15 cellular contexts compared by ENCODE assay signal in the genomic region with DNA sequence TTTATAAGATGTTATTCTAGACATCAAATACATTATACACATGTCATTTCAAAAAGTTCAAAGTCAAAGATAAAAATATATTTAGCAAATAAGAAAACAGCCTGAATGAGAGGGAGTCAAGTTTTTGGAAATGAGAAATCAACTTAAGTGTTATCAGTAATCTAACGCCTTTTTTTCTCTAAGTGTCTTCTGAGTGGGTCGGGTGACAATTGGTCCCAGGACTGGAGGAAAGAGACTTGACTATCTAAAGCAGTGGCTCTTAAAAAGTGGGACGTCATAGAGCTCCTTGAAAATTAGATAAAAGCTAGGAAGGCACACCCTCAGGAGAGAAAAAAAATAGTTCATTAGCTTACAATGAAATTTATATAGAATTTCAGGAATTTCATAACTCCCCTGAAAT.
DNase-seq lines count a peak whose midpoint lies in the region; ATAC-seq, FAIRE-seq and TF ChIP-seq lines count a peak whose summit lies in the region.
"Had no signal": no experiment of that assay in that cellular context is flagged by ENCODE, and none has a peak within 500 bp of the region (broad histone marks: within the 10 kb centered on the region; RNA-seq: fewer than 3 reads in every experiment).

No MANE protein-coding gene starts in this region.

- H3K4me3 Mint-ChIP-seq in CD4-positive, alpha-beta memory T cell: peak overlapping the region in 6 of 8 donors; percentile 23 to 67 (median 38)
- H3K4me3 Mint-ChIP-seq in activated naive CD8-positive, alpha-beta T cell treated with anti-CD3 and anti-CD28 coated beads, Interleukin-2, amount 50 U/mL, for 24 hours: peak overlapping the region; percentile 30
- peak overlapping the region in 8 of 10 donors; percentile 13 to 64 (median 38) for H3K4me3 Mint-ChIP-seq in naive thymus-derived CD8-positive, alpha-beta T cell
- H3K4me3 Mint-ChIP-seq: activated naive CD4-positive, alpha-beta T cell treated with anti-CD3 and anti-CD28 coated beads, Interleukin-2, amount 10 ng/mL, durations not matched to agents 7 days and 5 days; GM23338 had no signal

- no peaks in the 10 kb centered on the region for H3K36me3 ChIP-seq in CD4-positive, alpha-beta memory T cell (ENCODE audit: insufficient read depth, low read length)
- H3K36me3 ChIP-seq in esophagus muscularis mucosa: no peaks in the 10 kb centered on the region
- H3K36me3 ChIP-seq: spleen had no signal

- H3K27me3 ChIP-seq in CD4-positive, alpha-beta memory T cell (ENCODE audit: insufficient read depth, low read length): no peaks in the 10 kb centered on the region
- H3K27me3 ChIP-seq in esophagus muscularis mucosa: no peaks in the 10 kb centered on the region
- H3K27me3 ChIP-seq: spleen had no signal

- FAIRE-seq in H54 (lab: Jason Lieb, UNC): no peak

- ATAC-seq in activated naive CD8-positive, alpha-beta T cell treated with anti-CD3 and anti-CD28 coated beads, Interleukin-2, amount 50 U/mL, for 24 hours: no peak
- ATAC-seq in naive thymus-derived CD8-positive, alpha-beta T cell: no peak
- ATAC-seq: GM23338, left colon had no signal

- H3K4me3 ChIP-seq in CD4-positive, alpha-beta memory T cell (ENCODE audit: low read length in 2 of 2): no peak overlapping the region
- no peak overlapping the region for H3K4me3 ChIP-seq in esophagus muscularis mucosa
- H3K4me3 ChIP-seq: GM23338, spleen had no signal

- POLR2A ChIA-PET in CD4-positive, alpha-beta memory T cell (lab: Charles Lee; ENCODE audit: partially characterized antibody): no interaction called here
- POLR2A ChIA-PET in naive thymus-derived CD8-positive, alpha-beta T cell (lab: Charles Lee): no interaction called here

- CTCF ChIA-PET in CD4-positive, alpha-beta memory T cell (lab: Charles Lee; ENCODE audit: partially characterized antibody): interaction anchor here (1.1 kb wide), 1 partner anchor 10 kb away, joined by 3 read pairs; no protein-coding TSS in a partner anchor

- peaks cover 9% of the 10 kb centered on the region for H3K4me1 ChIP-seq in CD4-positive, alpha-beta memory T cell (ENCODE audit: insufficient read depth, low read length)
- H3K4me1 ChIP-seq in esophagus muscularis mucosa: peaks cover 0 to 9% (median 6%) of the 10 kb centered on the region in 4 donors

- no peaks in the 10 kb centered on the region for H3K27me3 Mint-ChIP-seq in CD4-positive, alpha-beta memory T cell
- H3K27me3 Mint-ChIP-seq in activated naive CD8-positive, alpha-beta T cell treated with anti-CD3 and anti-CD28 coated beads, Interleukin-2, amount 50 U/mL, for 24 hours: no peaks in the 10 kb centered on the region
- H3K27me3 Mint-ChIP-seq in naive thymus-derived CD8-positive, alpha-beta T cell: peaks cover 0 to 5% (median 0%) of the 10 kb centered on the region in 5 donors
- H3K27me3 Mint-ChIP-seq: activated naive CD4-positive, alpha-beta T cell treated with anti-CD3 and anti-CD28 coated beads, Interleukin-2, amount 10 ng/mL, durations not matched to agents 7 days and 5 days had no signal

- no peak for DNase-seq in CD4-positive, alpha-beta memory T cell
- no peak for DNase-seq in activated naive CD8-positive, alpha-beta T cell treated with anti-CD3 and anti-CD28 coated beads, Interleukin-2, amount 50 U/mL, for 24 hours
- DNase-seq in naive thymus-derived CD8-positive, alpha-beta T cell: no peak
- DNase-seq in esophagus muscularis mucosa (ENCODE audit: extremely low spot score) (no peak), AML-193 (lab: John Stamatoyannopoulos, UW) (no peak), H54 (ENCODE audit: insufficient read length, low spot score) (no peak), C1 segment of cervical spinal cord (lab: John Stamatoyannopoulos, UW) (no peak)
- DNase-seq: activated naive CD4-positive, alpha-beta T cell treated with anti-CD3 and anti-CD28 coated beads, Interleukin-2, amount 10 ng/mL, durations not matched to agents 7 days and 5 days; effector CD4-positive, alpha-beta T cell; left colon; NCI-H1694; posterior cingulate gyrus; spleen had no signal

- H3K9me3 ChIP-seq in CD4-positive, alpha-beta memory T cell (ENCODE audit: control insufficient read depth in 1 of 2, low read length in 2 of 2): no peaks in the 10 kb centered on the region
- no peaks in the 10 kb centered on the region for H3K9me3 ChIP-seq in esophagus muscularis mucosa
- H3K9me3 ChIP-seq: spleen had no signal

- peaks cover 12 to 33% (median 25%) of the 10 kb centered on the region in 4 donors for H3K4me1 Mint-ChIP-seq in CD4-positive, alpha-beta memory T cell
- peaks cover 51% of the 10 kb centered on the region for H3K4me1 Mint-ChIP-seq in activated naive CD8-positive, alpha-beta T cell treated with anti-CD3 and anti-CD28 coated beads, Interleukin-2, amount 50 U/mL, for 24 hours
- peaks cover 11 to 54% (median 35%) of the 10 kb centered on the region in 4 donors for H3K4me1 Mint-ChIP-seq in naive thymus-derived CD8-positive, alpha-beta T cell

- TF ChIP-seq RAD21 in Ishikawa (IDR thresholded peaks at IDR 0.05; ENCODE audit: low read depth): no peak

- no peak for TF ChIP-seq POLR2A in esophagus muscularis mucosa (IDR thresholded peaks at IDR 0.05; ENCODE audit: low read depth)
- TF ChIP-seq POLR2A in H54 (IDR thresholded peaks at IDR 0.05; ENCODE audit: low read depth, low read length): no peak

- H3K9me3 Mint-ChIP-seq in CD4-positive, alpha-beta memory T cell: peaks cover 0 to 5% (median 0%) of the 10 kb centered on the region in 8 donors
- peaks cover 8% of the 10 kb centered on the region for H3K9me3 Mint-ChIP-seq in activated naive CD8-positive, alpha-beta T cell treated with anti-CD3 and anti-CD28 coated beads, Interleukin-2, amount 50 U/mL, for 24 hours
- H3K9me3 Mint-ChIP-seq in naive thymus-derived CD8-positive, alpha-beta T cell: peaks cover 0 to 8% (median 0%) of the 10 kb centered on the region in 9 donors
- H3K9me3 Mint-ChIP-seq: GM23338 had no signal

- no peak for TF ChIP-seq CTCF in esophagus muscularis mucosa (IDR thresholded peaks at IDR 0.05)

- H3K27ac ChIP-seq in CD4-positive, alpha-beta memory T cell (ENCODE audit: low read depth, low read length): no peak overlapping the region
- H3K27ac ChIP-seq in esophagus muscularis mucosa (replicated peaks in 1 of 4): no peak overlapping the region

- TF ChIP-seq EP300 in Ishikawa (IDR thresholded peaks at IDR 0.05; ENCODE audit: borderline replicate concordance) (no peak), esophagus muscularis mucosa (IDR thresholded peaks at IDR 0.05) (no peak)

- intact Hi-C loops in CD4-positive, alpha-beta memory T cell (cut with micrococcal nuclease): loop anchor here (5.0 kb wide), 1 partner anchor 195 kb away; the partner anchor contains the start of gene IKZF2
- intact Hi-C loops in esophagus muscularis mucosa (cut with DNase I): no loop called here

- H3K27ac Mint-ChIP-seq in CD4-positive, alpha-beta memory T cell: peak overlapping the region in 6 of 7 donors; percentile 7 to 68 (median 34)
- H3K27ac Mint-ChIP-seq in activated naive CD8-positive, alpha-beta T cell treated with anti-CD3 and anti-CD28 coated beads, Interleukin-2, amount 50 U/mL, for 24 hours: no peak overlapping the region
- H3K27ac Mint-ChIP-seq in naive thymus-derived CD8-positive, alpha-beta T cell: peak overlapping the region in 2 of 10 donors; percentile 7 to 56
- H3K27ac Mint-ChIP-seq: activated naive CD4-positive, alpha-beta T cell treated with anti-CD3 and anti-CD28 coated beads, Interleukin-2, amount 10 ng/mL, durations not matched to agents 7 days and 5 days; GM23338 had no signal

- 83% methylated on average over 3 of the region's 3 CpGs for WGBS in esophagus muscularis mucosa

- H3K36me3 Mint-ChIP-seq in CD4-positive, alpha-beta memory T cell: no peaks in the 10 kb centered on the region
- H3K36me3 Mint-ChIP-seq in activated naive CD8-positive, alpha-beta T cell treated with anti-CD3 and anti-CD28 coated beads, Interleukin-2, amount 50 U/mL, for 24 hours (ENCODE audit: low read depth): no peaks in the 10 kb centered on the region
- H3K36me3 Mint-ChIP-seq in naive thymus-derived CD8-positive, alpha-beta T cell: peaks cover 0 to 3% (median 2%) of the 10 kb centered on the region in 3 donors
- H3K36me3 Mint-ChIP-seq: activated naive CD4-positive, alpha-beta T cell treated with anti-CD3 and anti-CD28 coated beads, Interleukin-2, amount 10 ng/mL, durations not matched to agents 7 days and 5 days had no signal

TF ChIP-seq in Ishikawa, 13 proteins besides CTCF, POLR2A, EP300 and RAD21:
- TF ChIP-seq EGR1 (IDR thresholded peaks at IDR 0.05) (no peak), FOXM1 (IDR thresholded peaks at IDR 0.05; ENCODE audit: borderline replicate concordance, low read depth) (0 out of 2 replicates have a peak, but pooled peaks have one; percentile 6)
